Comparison of ENCODE assay signal across 15 cellular contexts in genomic region chr18:22551536-22552151, GRCh38.
DNase-seq lines count a peak whose midpoint lies in the region; FAIRE-seq and TF ChIP-seq lines count a peak whose summit lies in the region.
"Had no signal": no experiment of that assay in that cellular context is flagged by ENCODE, and none has a peak within 500 bp of the region (broad histone marks: within the 10 kb centered on the region; RNA-seq: fewer than 3 reads in every experiment).

No MANE protein-coding gene starts in this region.

- POLR2A ChIA-PET in MCF 10A (lab: Yijun Ruan, JAX) = interaction anchor here (1.5 kb wide), 1 partner anchor 10 kb away, joined by 10 read pairs; no protein-coding TSS in a partner anchor

- no peak overlapping the region for H3K4me3 ChIP-seq in breast epithelium
- no peak overlapping the region for H3K4me3 ChIP-seq in adipocyte (ENCODE audit: low read length)
- H3K4me3 ChIP-seq in foreskin fibroblast (ENCODE audit: low read depth in 1 of 2, low read length in 2 of 2) = no peak overlapping the region

- H3K4me1 Mint-ChIP-seq in MCF 10A (ENCODE audit: insufficient read depth, unreplicated experiment) (peaks cover 2% of the 10 kb centered on the region), CD14-positive monocyte (no peaks in the 10 kb centered on the region)

- intact Hi-C loops in MCF 10A (cut with micrococcal nuclease) (loop anchor here (1.0 kb wide), 1 partner anchor 85 kb away; no protein-coding TSS in a partner anchor), breast epithelium (cut with DNase I; ENCODE audit: low total_unique reads) (loop anchor here (10.0 kb wide), 2 partner anchors 377 to 393 kb away; no protein-coding TSS in a partner anchor), CD14-positive monocyte (cut with micrococcal nuclease) (no loop called here)

- H3K9me3 ChIP-seq in breast epithelium (no peaks in the 10 kb centered on the region), adipocyte (ENCODE audit: control insufficient read depth, low read length) (no peaks in the 10 kb centered on the region)

- no peaks in the 10 kb centered on the region for H3K4me1 ChIP-seq in breast epithelium
- peaks cover 27% of the 10 kb centered on the region for H3K4me1 ChIP-seq in adipocyte (ENCODE audit: control insufficient read depth, insufficient read depth, low read length)
- H3K4me1 ChIP-seq: parathyroid adenoma had no signal

- TSS peak; percentile 92 for BruUV-seq in MCF 10A (replicated peaks; lab: Mats Ljungman, UMichigan)

- no peak for FAIRE-seq in GM19239 (lab: Jason Lieb, UNC)

- H3K9ac ChIP-seq in adipocyte (ENCODE audit: low read length) = no peak overlapping the region
- H3K9ac ChIP-seq: parathyroid adenoma had no signal

- TF ChIP-seq CTCF in MCF 10A (IDR thresholded peaks at IDR 0.05; ENCODE audit: unreplicated experiment) = no peak
- TF ChIP-seq CTCF in breast epithelium (IDR thresholded peaks at IDR 0.05) = no peak
- TF ChIP-seq CTCF in foreskin fibroblast (IDR thresholded peaks at IDR 0.05; ENCODE audit: low read depth, low read length) = no peak
- TF ChIP-seq CTCF in CD14-positive monocyte (IDR thresholded peaks at IDR 0.05) = no peak

- no peaks in the 10 kb centered on the region for H3K9me3 Mint-ChIP-seq in MCF 10A (ENCODE audit: unreplicated experiment)
- peaks cover 0 to 3% (median 0%) of the 10 kb centered on the region in 7 donors for H3K9me3 Mint-ChIP-seq in CD14-positive monocyte
- H3K9me3 Mint-ChIP-seq: activated CD4-positive, alpha-beta memory T cell treated with anti-CD3 and anti-CD28 coated beads for 36 hours had no signal

- peak overlapping the region in 1 of 2 donors; percentile 41 for H3K27ac ChIP-seq in breast epithelium
- H3K27ac ChIP-seq in substantia nigra (ENCODE audit: low read depth, low read length, poor library complexity, severe bottlenecking) = no peak overlapping the region
- H3K27ac ChIP-seq: 22Rv1, parathyroid adenoma had no signal

- no peak overlapping the region for H3K4me3 Mint-ChIP-seq in MCF 10A (ENCODE audit: unreplicated experiment)
- no peak overlapping the region for H3K4me3 Mint-ChIP-seq in CD14-positive monocyte
- H3K4me3 Mint-ChIP-seq: activated CD4-positive, alpha-beta memory T cell treated with anti-CD3 and anti-CD28 coated beads for 36 hours; activated naive CD8-positive, alpha-beta T cell had no signal

- H3K27me3 ChIP-seq in breast epithelium (no peaks in the 10 kb centered on the region), adipocyte (replicated peaks; ENCODE audit: control insufficient read depth, insufficient read depth, low read length) (no peaks in the 10 kb centered on the region)

- no peak for TF ChIP-seq POLR2A in breast epithelium (IDR thresholded peaks at IDR 0.05)

- CTCF ChIA-PET in MCF 10A (lab: Yijun Ruan, JAX) = interaction anchor here (1.2 to 1.6 kb wide), 2 partner anchors 8 to 11 kb away, joined by 3 to 12 read pairs; no protein-coding TSS in a partner anchor

- H3K36me3 ChIP-seq in breast epithelium = no peaks in the 10 kb centered on the region
- no peaks in the 10 kb centered on the region for H3K36me3 ChIP-seq in adipocyte (ENCODE audit: control insufficient read depth, insufficient read depth, low read length, severe bottlenecking)

- H3K27ac Mint-ChIP-seq in MCF 10A (ENCODE audit: low read depth, unreplicated experiment) = no peak overlapping the region
- no peak overlapping the region for H3K27ac Mint-ChIP-seq in CD14-positive monocyte
- H3K27ac Mint-ChIP-seq: activated CD4-positive, alpha-beta memory T cell treated with anti-CD3 and anti-CD28 coated beads for 36 hours; activated naive CD8-positive, alpha-beta T cell had no signal

- H3K27me3 Mint-ChIP-seq in MCF 10A (ENCODE audit: insufficient read depth, unreplicated experiment) (no peaks in the 10 kb centered on the region), CD14-positive monocyte (ENCODE audit: low read depth in 3 of 3) (peaks cover 2 to 6% (median 4%) of the 10 kb centered on the region in 3 donors)

- H3K36me3 Mint-ChIP-seq in MCF 10A (ENCODE audit: insufficient read depth, unreplicated experiment) (no peaks in the 10 kb centered on the region), CD14-positive monocyte (no peaks in the 10 kb centered on the region)
- H3K36me3 Mint-ChIP-seq: activated CD4-positive, alpha-beta memory T cell treated with anti-CD3 and anti-CD28 coated beads for 36 hours; activated naive CD8-positive, alpha-beta T cell had no signal

- DNase-seq in MCF 10A (ENCODE audit: unreplicated experiment) = peak; percentile 90
- DNase-seq in breast epithelium (ENCODE audit: low spot score in 2 of 2) = no peak
- DNase-seq in adipocyte (ENCODE audit: low read depth) = peak; percentile 53
- peak; percentile 64 to 71 for DNase-seq in foreskin fibroblast
- peak; percentile 69 for DNase-seq in stromal cell of bone marrow (ENCODE audit: low read depth)
- DNase-seq in substantia nigra (lab: John Stamatoyannopoulos, UW) = no peak
- no peak for DNase-seq in GM19239 (ENCODE audit: insufficient read length, low spot score)
- DNase-seq in CD14-positive monocyte (ENCODE audit: low spot score) = no peak
- DNase-seq: activated CD4-positive, alpha-beta memory T cell treated with anti-CD3 and anti-CD28 coated beads for 36 hours; GOT3; left cardiac atrium; NCI-H524 had no signal

Comparison
In these comparisons a context has a peak if more than half of its experiments do, and no peak if none do; other contexts are left out.
1. DNase-seq: peak in MCF 10A (single experiment), adipocyte (single experiment), foreskin fibroblast (2 of 2) and stromal cell of bone marrow (single experiment); none in breast epithelium (0 of 2), substantia nigra (0 of 49), GM19239 (single experiment) and CD14-positive monocyte (single experiment).
2. intact Hi-C loops: an anchor here in MCF 10A (1.0 kb wide) and breast epithelium (10.0 kb wide); none called in CD14-positive monocyte.